Comparison of ENCODE assay signal across 38 cellular contexts in the genomic region with DNA sequence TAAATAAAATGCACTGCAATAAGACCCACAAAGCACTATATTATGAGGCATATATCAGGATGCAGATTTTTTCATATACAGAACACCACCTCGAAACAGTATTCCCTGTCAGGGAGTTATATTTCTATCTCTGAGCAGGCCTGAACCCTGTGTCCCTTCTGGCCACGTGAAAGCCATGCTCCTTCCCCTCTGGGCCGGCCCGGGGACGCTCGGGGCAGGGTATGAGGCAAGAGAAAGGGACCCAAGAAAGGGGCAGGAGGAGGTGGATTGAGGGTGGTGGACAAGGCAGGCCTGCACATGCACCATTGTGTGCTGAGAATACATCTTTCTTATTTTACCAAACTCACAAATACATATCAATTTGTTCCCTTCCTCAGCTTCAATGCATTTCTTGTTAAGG.
"Had no signal": no experiment of that assay in that cellular context is flagged by ENCODE, and none has a peak within 500 bp of the region (broad histone marks: within the 10 kb centered on the region; RNA-seq: fewer than 3 reads in every experiment).

No MANE protein-coding gene starts in this region.

- H3K4me3 Mint-ChIP-seq: activated naive CD4-positive, alpha-beta T cell treated with anti-CD3 and anti-CD28 coated beads for 36 hours; activated naive CD4-positive, alpha-beta T cell treated with anti-CD3 and anti-CD28 coated beads, Interleukin-2, amount 10 ng/mL, durations not matched to agents 7 days and 5 days; activated naive CD4-positive, alpha-beta T cell treated with anti-CD3 and anti-CD28 coated beads, Interleukin-2, amount 50 U/mL, for 24 hours; activated naive CD8-positive, alpha-beta T cell; activated naive CD8-positive, alpha-beta T cell treated with anti-CD3 and anti-CD28 coated beads for 36 hours; activated naive CD8-positive, alpha-beta T cell treated with anti-CD3 and anti-CD28 coated beads, Interleukin-2, amount 10 ng/mL, durations not matched to agents 7 days and 5 days; activated naive CD8-positive, alpha-beta T cell treated with anti-CD3 and anti-CD28 coated beads, Interleukin-2, amount 50 U/mL, for 24 hours; activated T-cell treated with anti-CD3 and anti-CD28 coated beads, Interleukin-2, amount 50 U/mL, for 24 hours; activated T-cell treated with anti-CD3 and anti-CD28 coated beads, Interleukin-2, amount 50 U/mL, for 4 hours; activated T-cell treated with anti-CD3 and anti-CD28 coated beads, Interleukin-2, amount 50 U/mL, for 72 hours; activated T-helper 1 cell treated with anti-CD3 and anti-CD28 coated beads, Interleukin-12 subunit alpha, Interleukin-12 subunit beta, Interleukin-2, Interleukin-4 antibody, amounts not matched to agents 30 ng/mL and 10 ng/mL and 1 ng/mL, durations not matched to agents 14 hours and 24 hours and 36 hours; activated T-helper 17 cell treated with anti-CD3 and anti-CD28 coated beads, Interleukin-2, amount 50 U/mL, for 72 hours; brain; central memory CD8-positive, alpha-beta T cell had no signal

- H3K4me1 ChIP-seq: adrenal gland, ascending aorta, body of pancreas, breast epithelium had no signal

- H3K27me3 ChIP-seq: adrenal gland, ascending aorta, body of pancreas, brain microvascular endothelial cell, breast epithelium, cardiac muscle cell had no signal

- H3K4me3 ChIP-seq: adrenal gland, ascending aorta, body of pancreas, breast epithelium, cardiac muscle cell had no signal

- H3K36me3 ChIP-seq: adrenal gland, ascending aorta, brain microvascular endothelial cell, breast epithelium, cardiac muscle cell had no signal

- H3K4me1 Mint-ChIP-seq: activated naive CD4-positive, alpha-beta T cell treated with anti-CD3 and anti-CD28 coated beads, Interleukin-2, amount 10 ng/mL, durations not matched to agents 7 days and 5 days; activated naive CD4-positive, alpha-beta T cell treated with anti-CD3 and anti-CD28 coated beads, Interleukin-2, amount 50 U/mL, for 24 hours; activated naive CD8-positive, alpha-beta T cell treated with anti-CD3 and anti-CD28 coated beads for 36 hours; activated naive CD8-positive, alpha-beta T cell treated with anti-CD3 and anti-CD28 coated beads, Interleukin-2, amount 10 ng/mL, durations not matched to agents 7 days and 5 days; activated naive CD8-positive, alpha-beta T cell treated with anti-CD3 and anti-CD28 coated beads, Interleukin-2, amount 50 U/mL, for 24 hours; activated T-helper 17 cell treated with anti-CD3 and anti-CD28 coated beads, Interleukin-2, amount 50 U/mL, for 72 hours; central memory CD8-positive, alpha-beta T cell had no signal

- H3K27me3 Mint-ChIP-seq: activated naive CD4-positive, alpha-beta T cell treated with anti-CD3 and anti-CD28 coated beads, Interleukin-2, amount 10 ng/mL, durations not matched to agents 7 days and 5 days; activated naive CD8-positive, alpha-beta T cell; activated naive CD8-positive, alpha-beta T cell treated with anti-CD3 and anti-CD28 coated beads for 36 hours; activated naive CD8-positive, alpha-beta T cell treated with anti-CD3 and anti-CD28 coated beads, Interleukin-2, amount 10 ng/mL, durations not matched to agents 7 days and 5 days; activated T-helper 17 cell treated with anti-CD3 and anti-CD28 coated beads, Interleukin-2, amount 50 U/mL, for 72 hours; central memory CD8-positive, alpha-beta T cell had no signal

- H3K36me3 Mint-ChIP-seq: activated naive CD4-positive, alpha-beta T cell treated with anti-CD3 and anti-CD28 coated beads, Interleukin-2, amount 10 ng/mL, durations not matched to agents 7 days and 5 days; activated naive CD4-positive, alpha-beta T cell treated with anti-CD3 and anti-CD28 coated beads, Interleukin-2, amount 50 U/mL, for 24 hours; activated naive CD4-positive, alpha-beta T cell treated with anti-CD3 and anti-CD28 coated beads, Interleukin-2, amount 50 U/mL, for 72 hours; activated naive CD8-positive, alpha-beta T cell; activated naive CD8-positive, alpha-beta T cell treated with anti-CD3 and anti-CD28 coated beads for 36 hours; activated naive CD8-positive, alpha-beta T cell treated with anti-CD3 and anti-CD28 coated beads, Interleukin-2, amount 10 ng/mL, durations not matched to agents 7 days and 5 days; brain had no signal

- ATAC-seq: activated naive CD4-positive, alpha-beta T cell treated with anti-CD3 and anti-CD28 coated beads, Interleukin-2, amount 50 U/mL, for 72 hours; activated naive CD8-positive, alpha-beta T cell treated with anti-CD3 and anti-CD28 coated beads, Interleukin-2, amount 50 U/mL, for 24 hours; activated T-cell treated with anti-CD3 and anti-CD28 coated beads, Interleukin-2, amount 50 U/mL, for 4 hours; activated T-cell treated with anti-CD3 and anti-CD28 coated beads, Interleukin-2, amount 50 U/mL, for 72 hours; activated T-helper 17 cell treated with anti-CD3 and anti-CD28 coated beads, Interleukin-2, amount 50 U/mL, for 72 hours; body of pancreas had no signal

- H3K27ac ChIP-seq: adrenal gland, ascending aorta, body of pancreas, brain microvascular endothelial cell, breast epithelium, cardiac muscle cell had no signal

- H3K27ac Mint-ChIP-seq: activated naive CD4-positive, alpha-beta T cell treated with anti-CD3 and anti-CD28 coated beads for 36 hours; activated naive CD4-positive, alpha-beta T cell treated with anti-CD3 and anti-CD28 coated beads, Interleukin-2, amount 10 ng/mL, durations not matched to agents 7 days and 5 days; activated naive CD4-positive, alpha-beta T cell treated with anti-CD3 and anti-CD28 coated beads, Interleukin-2, amount 50 U/mL, for 24 hours; activated naive CD4-positive, alpha-beta T cell treated with anti-CD3 and anti-CD28 coated beads, Interleukin-2, amount 50 U/mL, for 72 hours; activated naive CD8-positive, alpha-beta T cell; activated naive CD8-positive, alpha-beta T cell treated with anti-CD3 and anti-CD28 coated beads for 36 hours; activated naive CD8-positive, alpha-beta T cell treated with anti-CD3 and anti-CD28 coated beads, Interleukin-2, amount 10 ng/mL, durations not matched to agents 7 days and 5 days; activated naive CD8-positive, alpha-beta T cell treated with anti-CD3 and anti-CD28 coated beads, Interleukin-2, amount 50 U/mL, for 24 hours; activated T-cell treated with anti-CD3 and anti-CD28 coated beads, Interleukin-2, amount 50 U/mL, for 24 hours; activated T-cell treated with anti-CD3 and anti-CD28 coated beads, Interleukin-2, amount 50 U/mL, for 72 hours; activated T-helper 1 cell treated with anti-CD3 and anti-CD28 coated beads, Interleukin-12 subunit alpha, Interleukin-12 subunit beta, Interleukin-2, Interleukin-4 antibody, amounts not matched to agents 30 ng/mL and 10 ng/mL and 1 ng/mL, durations not matched to agents 14 hours and 24 hours and 36 hours; activated T-helper 17 cell treated with anti-CD3 and anti-CD28 coated beads, Interleukin-2, amount 50 U/mL, for 72 hours; activated T-helper 2 cell treated with anti-CD3 and anti-CD28 coated beads, Interferon-gamma antibody, Interleukin-2, Interleukin-4, amounts not matched to agents 10 μg/mL and 5 μg/mL and 100 μg/mL, durations not matched to agents 14 hours and 24 hours and 36 hours had no signal

- H3K9me3 Mint-ChIP-seq: activated naive CD4-positive, alpha-beta T cell treated with anti-CD3 and anti-CD28 coated beads for 36 hours; activated naive CD4-positive, alpha-beta T cell treated with anti-CD3 and anti-CD28 coated beads, Interleukin-2, amount 10 ng/mL, durations not matched to agents 7 days and 5 days; activated naive CD4-positive, alpha-beta T cell treated with anti-CD3 and anti-CD28 coated beads, Interleukin-2, amount 50 U/mL, for 24 hours; activated naive CD8-positive, alpha-beta T cell treated with anti-CD3 and anti-CD28 coated beads for 36 hours; activated naive CD8-positive, alpha-beta T cell treated with anti-CD3 and anti-CD28 coated beads, Interleukin-2, amount 10 ng/mL, durations not matched to agents 7 days and 5 days; activated naive CD8-positive, alpha-beta T cell treated with anti-CD3 and anti-CD28 coated beads, Interleukin-2, amount 50 U/mL, for 24 hours; activated T-helper 17 cell treated with anti-CD3 and anti-CD28 coated beads, Interleukin-2, amount 50 U/mL, for 72 hours had no signal

- DNase-seq: activated effector memory CD4-positive, alpha-beta T cell treated with anti-CD3 and anti-CD28 coated beads, Interleukin-2, amount 50 U/mL, for 16 hours; activated effector memory CD4-positive, alpha-beta T cell treated with Interleukin-2 at 50 U/mL for 16 hours; activated gamma-delta T cell; activated gamma-delta T cell treated with Interleukin-2 at 50 U/mL for 16 hours; activated naive CD4-positive, alpha-beta T cell; activated naive CD4-positive, alpha-beta T cell treated with anti-CD3 and anti-CD28 coated beads for 36 hours; activated naive CD4-positive, alpha-beta T cell treated with anti-CD3 and anti-CD28 coated beads, Interleukin-2, amount 10 ng/mL, durations not matched to agents 7 days and 5 days; activated naive CD4-positive, alpha-beta T cell treated with anti-CD3 and anti-CD28 coated beads, Interleukin-2, amount 50 U/mL, for 16 hours; activated naive CD4-positive, alpha-beta T cell treated with Interleukin-2 at 50 U/mL for 16 hours; activated naive CD8-positive, alpha-beta T cell treated with anti-CD3 and anti-CD28 coated beads for 36 hours; activated naive CD8-positive, alpha-beta T cell treated with anti-CD3 and anti-CD28 coated beads, Interleukin-2, amount 10 ng/mL, durations not matched to agents 7 days and 5 days; activated naive CD8-positive, alpha-beta T cell treated with anti-CD3 and anti-CD28 coated beads, Interleukin-2, amount 50 U/mL, for 24 hours; activated T-cell treated with anti-CD3 and anti-CD28 coated beads, Interleukin-2, amount 50 U/mL, for 1 hour; activated T-cell treated with anti-CD3 and anti-CD28 coated beads, Interleukin-2, amount 50 U/mL, for 24 hours; activated T-cell treated with anti-CD3 and anti-CD28 coated beads, Interleukin-2, amount 50 U/mL, for 4 hours; activated T-cell treated with anti-CD3 and anti-CD28 coated beads, Interleukin-2, amount 50 U/mL, for 48 hours; activated T-cell treated with anti-CD3 and anti-CD28 coated beads, Interleukin-2, amount 50 U/mL, for 72 hours; amniotic stem cell; amygdala; anterior cingulate cortex; aorta; body of pancreas; brain microvascular endothelial cell; caudate nucleus; central memory CD4-positive, alpha-beta T cell; cerebellar nuclear complex had no signal

- H3K9me3 ChIP-seq: adrenal gland, ascending aorta, body of pancreas, breast epithelium had no signal
